ENCODE assay signal across 27 cellular contexts in genomic region chr1:78624035-78624434, GRCh38. TPM values are rescaled to one million over a fixed set of nuclear protein-coding genes. Genes with fewer than 3 reads are reported as not detected.
DNase-seq lines count a peak whose midpoint lies in the region; ATAC-seq, FAIRE-seq and TF ChIP-seq lines count a peak whose summit lies in the region.
"Had no signal": no experiment of that assay in that cellular context is flagged by ENCODE, and none has a peak within 500 bp of the region (broad histone marks: within the 10 kb centered on the region; RNA-seq: fewer than 3 reads in every experiment).

No MANE protein-coding gene starts in this region.

- RAD21 ChIA-PET in GM12878 (lab: Charles Lee; ENCODE audit: unreplicated experiment): interaction anchor here (0.7 to 2.6 kb wide), 6 partner anchors 8 to 619 kb away, joined by 3 to 18 read pairs (median 4); partner anchors contain the start of gene IFI44

- no peaks in the 10 kb centered on the region for H3K9me3 Mint-ChIP-seq in activated CD4-positive, alpha-beta T cell treated with anti-CD3 and anti-CD28 coated beads for 36 hours (ENCODE audit: low read depth)
- no peaks in the 10 kb centered on the region for H3K9me3 Mint-ChIP-seq in T-cell
- H3K9me3 Mint-ChIP-seq: stimulated activated naive CD8-positive, alpha-beta T cell treated with anti-CD3 and anti-CD28 coated beads, Interleukin-15, amount 100 ng/mL, for 72 hours had no signal

- intact Hi-C loops in activated CD4-positive, alpha-beta T cell treated with anti-CD3 and anti-CD28 coated beads for 36 hours (cut with DNase I, micrococcal nuclease): loop anchor here in 1 of 2 experiments (10.0 kb wide), 1 partner anchor 849 kb away; the partner anchor contains the start of gene MIGA1
- intact Hi-C loops in GM12878 (cut with micrococcal nuclease; ENCODE audit: unreplicated experiment): loop anchor here (1.0 to 5.0 kb wide), 3 partner anchors 28 to 942 kb away; partner anchors contain the start of gene ZZZ3

- H3K9me3 ChIP-seq in GM12878 (replicated peaks; ENCODE audit: control insufficient read depth, insufficient read depth, low read length): no peaks in the 10 kb centered on the region; the same call in 2 of the 3 replicates
- H3K9me3 ChIP-seq: BLaER1, ovary, right lobe of liver had no signal

- WGBS in GM12878 (ENCODE audit: insufficient coverage, insufficient replicate concordance, low lambda C conversion rate, missing lambda C conversion rate): 75% methylated on average over 7 of the region's 7 CpGs

- H3K27me3 Mint-ChIP-seq in activated CD4-positive, alpha-beta T cell treated with anti-CD3 and anti-CD28 coated beads for 36 hours: no peaks in the 10 kb centered on the region
- no peaks in the 10 kb centered on the region for H3K27me3 Mint-ChIP-seq in T-cell
- H3K27me3 Mint-ChIP-seq: stimulated activated naive CD8-positive, alpha-beta T cell treated with anti-CD3 and anti-CD28 coated beads, Interleukin-15, amount 100 ng/mL, for 72 hours had no signal

- SMC1A ChIA-PET in GM12878 (lab: Charles Lee; ENCODE audit: uncharacterized antibody, unreplicated experiment): interaction anchor here (0.7 to 2.9 kb wide), 5 partner anchors 25 to 619 kb away, joined by 3 to 22 read pairs (median 4); partner anchors contain the start of genes DNAJB4 and IFI44

- peak overlapping the region; percentile 62 for H3K4me2 ChIP-seq in GM12878 (ENCODE audit: control insufficient read depth, insufficient read depth)
- H3K4me2 ChIP-seq: BLaER1 had no signal

- ATAC-seq in activated CD4-positive, alpha-beta T cell treated with anti-CD3 and anti-CD28 coated beads for 36 hours: no peak
- ATAC-seq in T-cell (replicated peaks in 1 of 4) (no peak), GM12878 (peak; percentile 26), HG02759 (IDR thresholded peaks at IDR 0.05; ENCODE audit: unreplicated experiment) (no peak)
- ATAC-seq: foreskin keratinocyte; right lobe of liver; stimulated activated naive CD8-positive, alpha-beta T cell treated with anti-CD3 and anti-CD28 coated beads, Interleukin-15, amount 100 ng/mL, for 72 hours had no signal

- in situ Hi-C loops in GM12878 (cut with MboI): loop anchor here (5.0 kb wide), 1 partner anchor 33 kb away; no protein-coding TSS in a partner anchor

- no peak for TF ChIP-seq RAD21 in GM12878 (IDR thresholded peaks at IDR 0.05; ENCODE audit: insufficient read depth, low read depth, low read length)

- H3K36me3 ChIP-seq in ACC112 (ENCODE audit: insufficient read depth, low read length) (peaks cover 51% of the 10 kb centered on the region), GM12878 (ENCODE audit: control insufficient read depth in 2 of 2, insufficient read depth in 2 of 2, low read length in 1 of 2) (peaks cover 0 to 16% of the 10 kb centered on the region in 2 experiments; a peak in 2 of 4 replicates)
- H3K36me3 ChIP-seq: BLaER1, cardiac muscle cell, ovary, right lobe of liver, WERI-Rb-1 had no signal

- no peak for TF ChIP-seq EP300 in GM12878 (IDR thresholded peaks at IDR 0.05; ENCODE audit: borderline replicate concordance in 1 of 2, control insufficient read depth in 1 of 2, low read depth in 2 of 2, low read length in 2 of 2)

- no peak for FAIRE-seq in GM12878 (lab: Jason Lieb, UNC)
- FAIRE-seq: HTR-8/SVneo, keratinocyte had no signal

- H3K4me3 Mint-ChIP-seq in activated CD4-positive, alpha-beta T cell treated with anti-CD3 and anti-CD28 coated beads for 36 hours: peak overlapping the region; percentile 89
- H3K4me3 Mint-ChIP-seq in T-cell: peak overlapping the region; percentile 55 to 81 (median 68)

- H4K20me1 ChIP-seq in GM12878 (ENCODE audit: control insufficient read depth, insufficient read depth): 0 out of 2 replicates have a peak, but pooled peaks cover 2% of the 10 kb centered on the region
- H4K20me1 ChIP-seq: BLaER1 had no signal

- DNase-seq in activated CD4-positive, alpha-beta T cell treated with anti-CD3 and anti-CD28 coated beads for 36 hours: peak; percentile 35
- no peak for DNase-seq in activated CD4-positive, alpha-beta T cell treated with anti-CD3 and anti-CD28 coated beads, Interleukin-2, amount 50 U/mL, for 1 hour
- no peak for DNase-seq in T-cell
- DNase-seq in GM12878 (ENCODE audit: low read depth, low spot score): no peak
- DNase-seq in foreskin fibroblast: no peak
- DNase-seq in T-helper 9 cell: no peak
- DNase-seq: foreskin keratinocyte; GF-D8; H7; hippocampal formation; Karpas-422; mammary epithelial cell; NCI-H1105; NCI-H2107; NCI-H524 treated with DMSO at 0.1 percent for 48 hours; right lobe of liver; stimulated activated naive CD8-positive, alpha-beta T cell treated with anti-CD3 and anti-CD28 coated beads, Interleukin-15, amount 100 ng/mL, for 72 hours; trophoblast cell; WERI-Rb-1 had no signal

- TF ChIP-seq POLR2A in GM12878 (IDR thresholded peaks at IDR 0.05; ENCODE audit: low read depth, low read length): no peak

- no TSS peak for BruUV-seq in GM12878 (replicated peaks; lab: Mats Ljungman, UMichigan)

- TF ChIP-seq CTCF in GM12878 (IDR thresholded peaks at IDR 0.05 in 2 of 3, conservative IDR thresholded peaks at IDR 0.05 in 1 of 3; ENCODE audit: control insufficient read depth in 2 of 3, extremely low read depth in 1 of 3, insufficient read depth in 1 of 3, low read depth in 3 of 3, low read length in 3 of 3) (no peak), foreskin fibroblast (IDR thresholded peaks at IDR 0.05; ENCODE audit: low read depth, low read length) (no peak)

- peaks cover 85% of the 10 kb centered on the region for H3K79me2 ChIP-seq in ACC112 (ENCODE audit: control insufficient read depth, insufficient read depth, low read length, unreplicated experiment)
- H3K79me2 ChIP-seq in GM12878 (ENCODE audit: control insufficient read depth, insufficient read depth, low read length): peaks cover 96% of the 10 kb centered on the region

- H3K4me3 ChIP-seq in ACC112 (ENCODE audit: low read depth, low read length): peak overlapping the region; percentile 87
- H3K4me3 ChIP-seq in GM12878: peak overlapping the region; percentile 77
- no peak overlapping the region for H3K4me3 ChIP-seq in foreskin fibroblast (ENCODE audit: low read depth in 1 of 2, low read length in 2 of 2)
- H3K4me3 ChIP-seq: BLaER1, cardiac muscle cell, ovary, right lobe of liver had no signal

- CTCF ChIA-PET in activated CD4-positive, alpha-beta T cell treated with anti-CD3 and anti-CD28 coated beads for 36 hours (lab: Charles Lee): interaction anchor here (0.9 to 2.7 kb wide), 4 partner anchors 10 to 52 kb away, joined by 3 to 19 read pairs (median 3); partner anchors contain the start of gene IFI44
- CTCF ChIA-PET in T-cell (lab: Charles Lee): interaction anchor here in 1 of 2 donors (1.2 kb wide), 1 partner anchor 25 kb away, joined by 5 read pairs; the partner anchor contains the start of gene IFI44
- CTCF ChIA-PET in GM12878 (lab: Yijun Ruan, JAX): interaction anchor here (2.4 kb wide), 1 partner anchor 26 kb away, joined by 7 read pairs; the partner anchor contains the start of gene IFI44

- peaks cover 38% of the 10 kb centered on the region for H3K36me3 Mint-ChIP-seq in activated CD4-positive, alpha-beta T cell treated with anti-CD3 and anti-CD28 coated beads for 36 hours (ENCODE audit: low read depth)
- peaks cover 39% of the 10 kb centered on the region for H3K36me3 Mint-ChIP-seq in T-cell

- H3K27me3 ChIP-seq in ACC112 (ENCODE audit: insufficient read depth, low read length) (no peaks in the 10 kb centered on the region), GM12878 (replicated peaks in 1 of 2; ENCODE audit: control insufficient read depth in 2 of 2, insufficient read depth in 2 of 2, low read length in 1 of 2) (no peaks in the 10 kb centered on the region)
- H3K27me3 ChIP-seq: BLaER1, cardiac muscle cell, foreskin keratinocyte, ovary, right lobe of liver had no signal

- H3K9ac ChIP-seq in GM12878 (ENCODE audit: control insufficient read depth, insufficient read depth, low read length): peak overlapping the region; percentile 78
- H3K9ac ChIP-seq: BLaER1 had no signal

- H3K27ac ChIP-seq in ACC112 (ENCODE audit: low read depth, low read length) (no peak overlapping the region; the same call in 1 of the 2 replicates), GM12878 (ENCODE audit: control insufficient read depth, insufficient read depth) (peak overlapping the region; percentile 74)
- H3K27ac ChIP-seq: BLaER1, cardiac muscle cell, epithelial cell of prostate, foreskin keratinocyte, ovary, right lobe of liver, WERI-Rb-1 had no signal

- H2AFZ ChIP-seq in ACC112 (ENCODE audit: low read length, unreplicated experiment) (no peak overlapping the region), GM12878 (ENCODE audit: control insufficient read depth, low read depth, low read length) (no peak overlapping the region)

- POLR2A ChIA-PET in activated CD4-positive, alpha-beta T cell treated with anti-CD3 and anti-CD28 coated beads for 36 hours (lab: Charles Lee): no interaction called here
- POLR2A ChIA-PET in T-cell (lab: Charles Lee): interaction anchor here (0.8 to 1.0 kb wide), 2 partner anchors 11 to 16 kb away, joined by 3 read pairs; no protein-coding TSS in a partner anchor
- POLR2A ChIA-PET in GM12878 (lab: Charles Lee): interaction anchor here (0.5 to 2.6 kb wide), 5 partner anchors 26 to 651 kb away, joined by 3 to 20 read pairs (median 8); partner anchors contain the start of gene IFI44

- H3K4me1 ChIP-seq in ACC112 (ENCODE audit: control insufficient read depth, insufficient read depth, low read length, unreplicated experiment) (peaks cover 40% of the 10 kb centered on the region), GM12878 (ENCODE audit: control insufficient read depth, insufficient read depth, low read length) (peaks cover 15% of the 10 kb centered on the region)
- H3K4me1 ChIP-seq: right lobe of liver had no signal

- peaks cover 68% of the 10 kb centered on the region for H3K4me1 Mint-ChIP-seq in activated CD4-positive, alpha-beta T cell treated with anti-CD3 and anti-CD28 coated beads for 36 hours
- H3K4me1 Mint-ChIP-seq in T-cell: peaks cover 68 to 78% (median 76%) of the 10 kb centered on the region in 3 donors

- peak overlapping the region; percentile 11 for H3K27ac Mint-ChIP-seq in activated CD4-positive, alpha-beta T cell treated with anti-CD3 and anti-CD28 coated beads for 36 hours
- peak overlapping the region; percentile 54 to 88 for H3K27ac Mint-ChIP-seq in T-cell

RNA-seq across cellular contexts. Expression of gene IFI44L, which starts 3.8 kb away (rescaled TPM):
- total RNA-seq in activated CD4-positive, alpha-beta T cell treated with anti-CD3 and anti-CD28 coated beads for 36 hours: 10 to 100 TPM; 52.1 to 55.5 TPM
- total RNA-seq in T-cell: 10 to 100 TPM in 2 of 5 donors, 1 to 10 TPM in 3; 4.5 to 30.4 (median 6.6) TPM
- 614 and 643 TPM in 2 replicates for total RNA-seq in GM12878 (2013; cell fraction: nucleolus; rRNA removed)
- 150 and 212 TPM in 2 replicates for total RNA-seq in GM12878 (2014; rRNA removed)
- 243 and 303 TPM in 2 replicates for total RNA-seq in GM12878 (2014; rRNA removed; fragmentation: Illumina TruSeq; extraction: Trizol)
- 187 and 193 TPM in 2 replicates for total RNA-seq in GM12878 (2021)
- polyA plus RNA-seq in GM12878 (2011; ENCODE audit: low read depth): 135 TPM
- polyA plus RNA-seq in GM12878 (2011; rRNA removed): 371 and 634 TPM in 2 replicates
- polyA plus RNA-seq in GM12878 (2011; cell fraction: cytosol; rRNA removed): 91.6 and 111 TPM in 2 replicates
- 333 and 408 TPM in 2 replicates for polyA plus RNA-seq in GM12878 (2011; cell fraction: nucleus; rRNA removed)
- 177 and 266 TPM in 2 replicates for polyA plus RNA-seq in GM12878 (2012)
- polyA plus RNA-seq in GM12878 (2014; fragmentation: Illumina TruSeq; extraction: Trizol): 199 and 309 TPM in 2 replicates
- polyA plus RNA-seq in GM12878 (2014; fragmentation: Nextera tagmentation; extraction: Ambion mirVana): 100 to 1,000 TPM; 124 to 158 TPM
- 143 and 224 TPM in 2 replicates for polyA plus RNA-seq in GM12878 (2014; rRNA removed)
- 10 to 100 TPM; 58.0 to 66.1 TPM for polyA plus RNA-seq in GM12878 (2016; fragmentation: Nextera tagmentation; extraction: Ambion mirVana)
- polyA minus RNA-seq in GM12878 (2011; rRNA and poly(A)+ RNA removed): 175 and 241 TPM in 2 replicates
- polyA minus RNA-seq in GM12878 (2011; cell fraction: cytosol; rRNA and poly(A)+ RNA removed): 52.7 and 78.4 TPM in 2 replicates
- 305 and 307 TPM in 2 replicates for polyA minus RNA-seq in GM12878 (2011; cell fraction: nucleus; rRNA and poly(A)+ RNA removed)
- total RNA-seq: H7 had no signal
- polyA plus RNA-seq: cardiac muscle cell had no signal

RNA-seq across cellular contexts. Expression of gene IFI44, which starts 25.6 kb away (rescaled TPM):
- 10 to 100 TPM; 43.1 to 55.4 TPM for total RNA-seq in activated CD4-positive, alpha-beta T cell treated with anti-CD3 and anti-CD28 coated beads for 36 hours
- 10 to 100 TPM; 27.0 to 54.2 (median 38.1) TPM for total RNA-seq in T-cell
- 142 and 145 TPM in 2 replicates for total RNA-seq in GM12878 (2013; cell fraction: nucleolus; rRNA removed)
- 67.2 and 97.3 TPM in 2 replicates for total RNA-seq in GM12878 (2014; rRNA removed)
- 106 and 119 TPM in 2 replicates for total RNA-seq in GM12878 (2014; rRNA removed; fragmentation: Illumina TruSeq; extraction: Trizol)
- 74.0 and 79.2 TPM in 2 replicates for total RNA-seq in GM12878 (2021)
- 56.8 TPM for polyA plus RNA-seq in GM12878 (2011; ENCODE audit: low read depth)
- 272 and 466 TPM in 2 replicates for polyA plus RNA-seq in GM12878 (2011; rRNA removed)
- 65.6 and 77.9 TPM in 2 replicates for polyA plus RNA-seq in GM12878 (2011; cell fraction: cytosol; rRNA removed)
- 234 and 256 TPM in 2 replicates for polyA plus RNA-seq in GM12878 (2011; cell fraction: nucleus; rRNA removed)
- polyA plus RNA-seq in GM12878 (2012): 83.6 and 95.2 TPM in 2 replicates
- polyA plus RNA-seq in GM12878 (2014; fragmentation: Illumina TruSeq; extraction: Trizol): 120 and 175 TPM in 2 replicates
- polyA plus RNA-seq in GM12878 (2014; fragmentation: Nextera tagmentation; extraction: Ambion mirVana): 100 to 1,000 TPM in 1 of 2 experiments, 10 to 100 TPM in 1; 75.6 to 125 TPM
- polyA plus RNA-seq in GM12878 (2014; rRNA removed): 111 and 139 TPM in 2 replicates
- polyA plus RNA-seq in GM12878 (2016; fragmentation: Nextera tagmentation; extraction: Ambion mirVana): 10 to 100 TPM; 37.7 to 40.9 TPM
- polyA minus RNA-seq in GM12878 (2011; rRNA and poly(A)+ RNA removed): 94.7 and 151 TPM in 2 replicates
- 40.8 and 52.7 TPM in 2 replicates for polyA minus RNA-seq in GM12878 (2011; cell fraction: cytosol; rRNA and poly(A)+ RNA removed)
- polyA minus RNA-seq in GM12878 (2011; cell fraction: nucleus; rRNA and poly(A)+ RNA removed): 112 and 120 TPM in 2 replicates
- total RNA-seq: cardiac muscle cell, H7 had no signal
- polyA plus RNA-seq: cardiac muscle cell had no signal

Comparison
In these comparisons a context has a peak if more than half of its experiments do, and no peak if none do; other contexts are left out.
1. H3K4me3 ChIP-seq: peak in ACC112 (single experiment) and GM12878 (single experiment); none in foreskin fibroblast (0 of 2).